2 cellular contexts compared by ENCODE assay signal in genomic region chr9:124665391-124666058, GRCh38.
TF ChIP-seq lines count a peak whose summit lies in the region.

No MANE protein-coding gene starts in this region.

TF ChIP-seq in GM12878, 131 proteins besides CTCF, POLR2A, EP300 and RAD21 (continued from another document):
- TF ChIP-seq BCL3 (IDR thresholded peaks at IDR 0.05; ENCODE audit: borderline replicate concordance, insufficient read depth, low read depth, low read length, poor library complexity, severe bottlenecking) = peak; percentile 41
TF ChIP-seq in GM12878: peak in this region for 1.

TF ChIP-seq in HepG2, 621 proteins besides CTCF, POLR2A, EP300 and RAD21 (continued from another document and continues in another):
- TF ChIP-seq ATF2 (CRISPR knock-in tag; IDR thresholded peaks at IDR 0.05) (0 out of 2 replicates have a peak, but pooled peaks have one; percentile 21), SKI (IDR thresholded peaks at IDR 0.05; ENCODE audit: partially characterized antibody) (peak; percentile 15), TBX3 (IDR thresholded peaks at IDR 0.05; ENCODE audit: borderline replicate concordance) (0 out of 2 replicates have a peak, but pooled peaks have one; percentile 39), SRSF1 (optimal IDR thresholded peaks at IDR 0.05; ENCODE audit: low read depth, low read length) (no peak), NONO (IDR thresholded peaks at IDR 0.05) (no peak), NONO (CRISPR knock-in tag; conservative IDR thresholded peaks at IDR 0.05) (no peak), SOX6 (IDR thresholded peaks at IDR 0.05) (no peak), SOX6 (CRISPR knock-in tag; IDR thresholded peaks at IDR 0.05) (peak; percentile 92), TCF12 (IDR thresholded peaks at IDR 0.05) (no peak), TCF12 (CRISPR knock-in tag; IDR thresholded peaks at IDR 0.05) (no peak), GATAD2A (CRISPR knock-in tag; IDR thresholded peaks at IDR 0.05) (peak; percentile 86), MZF1 (CRISPR knock-in tag; IDR thresholded peaks at IDR 0.05; ENCODE audit: borderline replicate concordance) (no peak), REPIN1 (CRISPR knock-in tag; IDR thresholded peaks at IDR 0.05; ENCODE audit: borderline replicate concordance, low read depth) (0 out of 2 replicates have a peak, but pooled peaks have one; percentile 18), RXRB (CRISPR knock-in tag; IDR thresholded peaks at IDR 0.05; ENCODE audit: borderline replicate concordance) (peak; percentile 27; the same call in 1 of the 2 replicates), RCOR2 (CRISPR knock-in tag; IDR thresholded peaks at IDR 0.05) (peak; percentile 65), HOMEZ (CRISPR knock-in tag; IDR thresholded peaks at IDR 0.05; ENCODE audit: low read depth) (peak; percentile 45; the same call in 1 of the 2 replicates), ELF3 (CRISPR knock-in tag; IDR thresholded peaks at IDR 0.05) (peak; percentile 43; the same call in 1 of the 2 replicates), CEBPG (CRISPR knock-in tag; IDR thresholded peaks at IDR 0.05) (peak; percentile 92), CREM (IDR thresholded peaks at IDR 0.05) (peak; percentile 48; the same call in 1 of the 2 replicates), CREM (CRISPR knock-in tag; IDR thresholded peaks at IDR 0.05) (no peak), ZKSCAN1 (IDR thresholded peaks at IDR 0.05; ENCODE audit: low read length) (no peak), NR2F6 (IDR thresholded peaks at IDR 0.05) (no peak), NR2F6 (CRISPR knock-in tag; IDR thresholded peaks at IDR 0.05) (0 out of 2 replicates have a peak, but pooled peaks have one; percentile 22), ZNF652 (CRISPR knock-in tag; IDR thresholded peaks at IDR 0.05; ENCODE audit: borderline replicate concordance, low read depth) (peak; percentile 76; the same call in 1 of the 2 replicates), SOX13 (IDR thresholded peaks at IDR 0.05) (peak; percentile 25; the same call in 1 of the 2 replicates), SOX13 (CRISPR knock-in tag; conservative IDR thresholded peaks at IDR 0.05 in 1 of 2, IDR thresholded peaks at IDR 0.05 in 1 of 2) (peak in 1 of 2 experiments; percentile 96; a peak in 2 of 4 replicates), ZSCAN30 (CRISPR knock-in tag; IDR thresholded peaks at IDR 0.05) (0 out of 2 replicates have a peak, but pooled peaks have one; percentile 50), HOXA5 (CRISPR knock-in tag; IDR thresholded peaks at IDR 0.05) (peak; percentile 81; the same call in 1 of the 2 replicates), PPARG (CRISPR knock-in tag; conservative IDR thresholded peaks at IDR 0.05) (peak; percentile 43; the same call in 1 of the 2 replicates), KIAA2018 (CRISPR knock-in tag; IDR thresholded peaks at IDR 0.05; ENCODE audit: borderline replicate concordance) (no peak), FOXP1 (IDR thresholded peaks at IDR 0.05) (peak; percentile 80), FOXP1 (CRISPR knock-in tag; IDR thresholded peaks at IDR 0.05) (peak; percentile 80), AGO2 (optimal IDR thresholded peaks at IDR 0.05; ENCODE audit: low read depth, low read length) (no peak), HDAC2 (CRISPR knock-in tag; IDR thresholded peaks at IDR 0.05) (peak; percentile 54; the same call in 1 of the 2 replicates), SAP130 (CRISPR knock-in tag; IDR thresholded peaks at IDR 0.05; ENCODE audit: low read depth) (peak; percentile 46; the same call in 1 of the 2 replicates), TEAD3 (CRISPR knock-in tag; optimal IDR thresholded peaks at IDR 0.05; ENCODE audit: borderline replicate concordance) (peak; percentile 34), NAIF1 (CRISPR knock-in tag; IDR thresholded peaks at IDR 0.05; ENCODE audit: borderline replicate concordance) (0 out of 2 replicates have a peak, but pooled peaks have one; percentile 31), HMG20A (CRISPR knock-in tag; IDR thresholded peaks at IDR 0.05; ENCODE audit: borderline replicate concordance) (peak; percentile 52; the same call in 1 of the 2 replicates), KAT8 (CRISPR knock-in tag; IDR thresholded peaks at IDR 0.05) (peak; percentile 18; the same call in 1 of the 2 replicates), HNF4G (IDR thresholded peaks at IDR 0.05; ENCODE audit: borderline replicate concordance, low read depth, low read length) (peak; percentile 82), HNF4G (CRISPR knock-in tag; IDR thresholded peaks at IDR 0.05; ENCODE audit: borderline replicate concordance, low read depth) (no peak), MIXL1 (CRISPR knock-in tag; IDR thresholded peaks at IDR 0.05) (peak; percentile 85), FOXA3 (CRISPR knock-in tag; IDR thresholded peaks at IDR 0.05) (peak; percentile 68), FOXK2 (IDR thresholded peaks at IDR 0.05) (0 out of 2 replicates have a peak, but pooled peaks have one; percentile 50), YY1 (IDR thresholded peaks at IDR 0.05; ENCODE audit: insufficient read depth, insufficient replicate concordance, low read depth, low read length) (no peak), ETV5 (CRISPR knock-in tag; IDR thresholded peaks at IDR 0.05; ENCODE audit: borderline replicate concordance) (peak; percentile 25; the same call in 1 of the 2 replicates), KLF9 (CRISPR knock-in tag; IDR thresholded peaks at IDR 0.05; ENCODE audit: low read depth) (no peak), STAT6 (CRISPR knock-in tag; IDR thresholded peaks at IDR 0.05; ENCODE audit: borderline replicate concordance) (no peak), PATZ1 (CRISPR knock-in tag; IDR thresholded peaks at IDR 0.05) (no peak), IKZF4 (CRISPR knock-in tag; IDR thresholded peaks at IDR 0.05; ENCODE audit: borderline replicate concordance, low read depth, not compliant biosample characterization) (no peak), ZNF644 (CRISPR knock-in tag; IDR thresholded peaks at IDR 0.05; ENCODE audit: low read depth) (peak; percentile 49; the same call in 1 of the 2 replicates), KDM6A (CRISPR knock-in tag; IDR thresholded peaks at IDR 0.05; ENCODE audit: low read depth) (peak; percentile 43; the same call in 1 of the 2 replicates)
